ENCODE assay signal across 31 cellular contexts in the genomic region with DNA sequence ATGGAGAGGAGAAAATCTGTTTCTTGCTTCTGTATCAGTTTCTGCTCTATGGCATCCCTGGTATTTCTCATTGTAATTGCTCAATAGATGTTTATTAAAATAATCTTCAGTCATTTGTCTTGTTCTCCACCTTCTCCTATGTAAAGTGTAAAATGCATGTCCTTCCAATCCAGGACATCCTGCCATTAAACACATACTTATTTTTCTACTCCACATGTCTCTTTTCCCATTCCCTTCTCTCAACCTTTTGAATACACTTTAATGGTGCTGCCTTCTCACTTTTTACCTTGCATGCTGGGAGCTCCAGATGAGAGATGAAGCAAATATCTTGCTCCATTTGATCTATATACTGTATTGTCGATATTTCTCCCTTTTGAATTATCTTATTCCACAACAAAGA. TPM values are rescaled to one million over a fixed set of nuclear protein-coding genes. Genes with fewer than 3 reads are reported as not detected.
"Had no signal": no experiment of that assay in that cellular context is flagged by ENCODE, and none has a peak within 500 bp of the region (broad histone marks: within the 10 kb centered on the region; RNA-seq: fewer than 3 reads in every experiment).

No MANE protein-coding gene starts in this region.

- DNase-seq: stimulated activated CD4-positive, alpha-beta T cell treated with anti-CD3 and anti-CD28 coated beads, Interleukin-2, amount 100 ng/mL, for 48 hours; stimulated activated CD4-positive, alpha-beta T cell treated with anti-CD3 and anti-CD28 coated beads, Interleukin-4, amount 100 ng/mL, for 1 hour; stimulated activated CD4-positive, alpha-beta T cell treated with anti-CD3 and anti-CD28 coated beads, Interleukin-4, amount 100 ng/mL, for 24 hours; stimulated activated CD4-positive, alpha-beta T cell treated with anti-CD3 and anti-CD28 coated beads, Interleukin-4, amount 100 ng/mL, for 4 hours; stimulated activated CD8-positive, alpha-beta memory T cell treated with anti-CD3 and anti-CD28 coated beads, Interleukin-4, amount 100 ng/mL, for 48 hours; stimulated activated naive B cell treated with anti-CD40 and anti-IgM and Interleukin-4, amounts not matched to agents 10 μg/mL and 1 μg/mL and 100 μg/mL, for 72 hours; stimulated activated naive CD4-positive, alpha-beta T cell; stimulated activated naive CD4-positive, alpha-beta T cell treated with Interleukin-2 at 50 U/mL for 16 hours; stimulated activated naive CD8-positive, alpha-beta T cell treated with anti-CD3 and anti-CD28 coated beads, Interleukin-15, amount 100 ng/mL, for 72 hours; stimulated activated naive CD8-positive, alpha-beta T cell treated with anti-CD3 and anti-CD28 coated beads, Interleukin-15, Interleukin-2, amounts not matched to agents 100 U/mL and 50 U/mL, for 24 hours; stomach; substantia nigra; testis; thyroid gland; tibial artery; transverse colon; trophoblast cell; upper lobe of left lung; upper lobe of right lung; uterus had no signal

- H3K4me1 ChIP-seq: testis, thyroid gland, tibial artery, transverse colon, upper lobe of right lung, uterus, vagina had no signal

- FAIRE-seq: urothelium cell line had no signal

- ATAC-seq: stimulated activated effector memory CD8-positive, alpha-beta T cell treated with anti-CD3 and anti-CD28 coated beads, Interleukin-12 subunit alpha, Interleukin-12 subunit beta, amount 100 ng/mL, for 72 hours; stimulated activated memory B cell treated with anti-CD40 and anti-IgM and Interleukin-4, amounts not matched to agents 10 μg/mL and 1 μg/mL and 100 μg/mL, for 72 hours; stimulated activated naive B cell treated with anti-CD40 and anti-IgM and Interleukin-4, amounts not matched to agents 10 μg/mL and 1 μg/mL and 100 μg/mL, for 72 hours; stimulated activated naive CD8-positive, alpha-beta T cell treated with anti-CD3 and anti-CD28 coated beads, Interleukin-15, amount 100 ng/mL, for 72 hours; stimulated activated naive CD8-positive, alpha-beta T cell treated with anti-CD3 and anti-CD28 coated beads, Interleukin-15, Interleukin-2, amounts not matched to agents 100 U/mL and 50 U/mL, for 24 hours; upper lobe of right lung had no signal

- H3K4me3 ChIP-seq: stomach, suprapubic skin, testis, thoracic aorta, thyroid gland, tibial artery, tibial nerve, transverse colon, upper lobe of left lung, upper lobe of right lung, uterus, vagina had no signal

- H3K36me3 ChIP-seq: stomach, suprapubic skin, thoracic aorta, thyroid gland, tibial artery, tibial nerve, transverse colon, upper lobe of left lung, upper lobe of right lung, uterus, vagina had no signal

- H3K27ac ChIP-seq: stomach, suprapubic skin, testis, thoracic aorta, thyroid gland, tibial artery, tibial nerve, transverse colon, upper lobe of left lung, upper lobe of right lung, uterus, vagina had no signal

- H3K9me3 ChIP-seq: stomach, suprapubic skin, testis, thoracic aorta, thyroid gland, tibial artery, tibial nerve, transverse colon, upper lobe of left lung, upper lobe of right lung, uterus, vagina had no signal

- H3K27me3 ChIP-seq: stomach, testis, thyroid gland, tibial nerve, upper lobe of left lung, upper lobe of right lung, uterus, vagina had no signal

RNA-seq across cellular contexts. Expression of a gene that starts 49.7 kb away (rescaled TPM):
- total RNA-seq: stomach, subcutaneous adipose tissue, suprapubic skin, thoracic aorta, thyroid gland, tibial nerve, transverse colon, upper lobe of left lung, upper lobe of right lung, ureter, urinary bladder, uterus, vagina had no signal
- polyA plus RNA-seq: stomach, thymus, urinary bladder had no signal
